In genomic region chr17:7250655-7251329, GRCh38 we compare ENCODE assay signal across 8 cellular contexts. TPM values are rescaled to one million over a fixed set of nuclear protein-coding genes. Genes with fewer than 3 reads are reported as not detected.
A peak's percentile ranks its signal among the peaks of the same experiment; 100 is the strongest.
DNase-seq lines count a peak whose midpoint lies in the region; ATAC-seq and TF ChIP-seq lines count a peak whose summit lies in the region.

No MANE protein-coding gene starts in this region.

- no peak for TF ChIP-seq EP300 in neural cell (conservative IDR thresholded peaks at IDR 0.05; ENCODE audit: poor library complexity, severe bottlenecking)

- H3K4me1 ChIP-seq in CD4-positive, CD25-positive, alpha-beta regulatory T cell (ENCODE audit: control insufficient read depth, insufficient read depth, low read length, poor library complexity, severe bottlenecking), result peaks cover 41% of the 10 kb centered on the region
- H3K4me1 ChIP-seq in effector memory CD4-positive, alpha-beta T cell (ENCODE audit: control insufficient read depth, insufficient read depth, low read length, poor library complexity, severe bottlenecking), result peaks cover 31% of the 10 kb centered on the region

- peaks cover 19% of the 10 kb centered on the region for H3K36me3 ChIP-seq in CD4-positive, CD25-positive, alpha-beta regulatory T cell (ENCODE audit: control insufficient read depth, insufficient read depth, low read length)
- peaks cover 18% of the 10 kb centered on the region for H3K36me3 ChIP-seq in effector memory CD4-positive, alpha-beta T cell (ENCODE audit: control insufficient read depth, insufficient read depth, low read length)
- no peaks in the 10 kb centered on the region for H3K36me3 ChIP-seq in neural cell (ENCODE audit: insufficient read depth, low read length)

- peaks cover 55% of the 10 kb centered on the region for H3K79me2 ChIP-seq in neural cell (replicated peaks; ENCODE audit: insufficient read depth, low read length)

- H3K36me3 Mint-ChIP-seq in CD4-positive, CD25-positive, alpha-beta regulatory T cell, result peaks cover 13% of the 10 kb centered on the region

- ATAC-seq in CD4-positive, CD25-positive, alpha-beta regulatory T cell (ENCODE audit: low read depth in 2 of 2), result no peak
- ATAC-seq in GM18873 (IDR thresholded peaks at IDR 0.05; ENCODE audit: low FRiP score, unreplicated experiment) (no peak), HG02759 (IDR thresholded peaks at IDR 0.05; ENCODE audit: unreplicated experiment) (no peak)

- peak overlapping the region; percentile 77 for H3K4me3 ChIP-seq in CD4-positive, CD25-positive, alpha-beta regulatory T cell (ENCODE audit: low read depth, low read length)
- H3K4me3 ChIP-seq in NB4 (ENCODE audit: low read depth, low read length) (peak overlapping the region; percentile 87), neural cell (ENCODE audit: low read length) (peak overlapping the region; percentile 70)
- H3K4me3 ChIP-seq in effector memory CD4-positive, alpha-beta T cell (ENCODE audit: insufficient read depth, low read depth, low read length, poor library complexity, severe bottlenecking), result peak overlapping the region; percentile 100

- H3F3A ChIP-seq in neural cell (ENCODE audit: insufficient read depth, low read length, poor library complexity, severe bottlenecking), result no peaks in the 10 kb centered on the region

- peak overlapping the region; percentile 80 for H3K4me2 ChIP-seq in neural cell (ENCODE audit: low read length)

- no peaks in the 10 kb centered on the region for H4K20me1 ChIP-seq in neural cell (ENCODE audit: insufficient read depth)

- H3K27me3 Mint-ChIP-seq in CD4-positive, CD25-positive, alpha-beta regulatory T cell, result no peaks in the 10 kb centered on the region

- no peaks in the 10 kb centered on the region for H3K9me2 ChIP-seq in neural cell (ENCODE audit: insufficient read depth, low read length)

- peak overlapping the region; percentile 89 to 97 (median 92) for H3K4me3 Mint-ChIP-seq in CD4-positive, CD25-positive, alpha-beta regulatory T cell

- no peak overlapping the region for H2AFZ ChIP-seq in neural cell (ENCODE audit: low read depth, low read length)

- H3K27ac ChIP-seq in CD4-positive, CD25-positive, alpha-beta regulatory T cell (ENCODE audit: insufficient read depth, low read length, poor library complexity, severe bottlenecking), result peak overlapping the region; percentile 100
- H3K27ac ChIP-seq in effector memory CD4-positive, alpha-beta T cell (ENCODE audit: insufficient read depth, low read length, poor library complexity, severe bottlenecking), result peak overlapping the region; percentile 96
- peak overlapping the region; percentile 97 for H3K27ac ChIP-seq in neural cell (ENCODE audit: low read length)

- no peak for TF ChIP-seq POLR2A in NB4 (IDR thresholded peaks at IDR 0.05; ENCODE audit: extremely low read depth, insufficient read length)

- H3K9me3 ChIP-seq in CD4-positive, CD25-positive, alpha-beta regulatory T cell (ENCODE audit: control insufficient read depth in 2 of 2, low read length in 2 of 2), result no peaks in the 10 kb centered on the region
- no peaks in the 10 kb centered on the region for H3K9me3 ChIP-seq in effector memory CD4-positive, alpha-beta T cell (ENCODE audit: control insufficient read depth, low read length)
- no peaks in the 10 kb centered on the region for H3K9me3 ChIP-seq in neural cell (ENCODE audit: low read length)

- TF ChIP-seq CTCF in NB4 (IDR thresholded peaks at IDR 0.05; ENCODE audit: low read depth, low read length) (no peak), neural cell (IDR thresholded peaks at IDR 0.05; ENCODE audit: poor library complexity, severe bottlenecking) (no peak)

- peak overlapping the region; percentile 88 for H3K9ac ChIP-seq in neural cell (ENCODE audit: low read length)

- H3K27ac Mint-ChIP-seq in CD4-positive, CD25-positive, alpha-beta regulatory T cell, result peak overlapping the region; percentile 90 to 96 (median 91)

- H3K27me3 ChIP-seq in CD4-positive, CD25-positive, alpha-beta regulatory T cell (ENCODE audit: control insufficient read depth, insufficient read depth, low read length), result no peaks in the 10 kb centered on the region
- no peaks in the 10 kb centered on the region for H3K27me3 ChIP-seq in effector memory CD4-positive, alpha-beta T cell (replicated peaks; ENCODE audit: control insufficient read depth, insufficient read depth, low read length, poor library complexity, severe bottlenecking)
- H3K27me3 ChIP-seq in neural cell (ENCODE audit: insufficient read depth, low read depth, low read length), result no peaks in the 10 kb centered on the region

- H3K9me3 Mint-ChIP-seq in CD4-positive, CD25-positive, alpha-beta regulatory T cell, result no peaks in the 10 kb centered on the region

- no peak for DNase-seq in CD4-positive, CD25-positive, alpha-beta regulatory T cell
- DNase-seq in NB4 (ENCODE audit: low read depth) (peak; percentile 26), middle frontal gyrus (ENCODE audit: extremely low spot score, low spot score) (no peak), T1000 (lab: John Stamatoyannopoulos, UW) (no peak)
- DNase-seq in effector memory CD4-positive, alpha-beta T cell, result no peak

- H3K4me1 Mint-ChIP-seq in CD4-positive, CD25-positive, alpha-beta regulatory T cell, result peaks cover 11 to 54% (median 38%) of the 10 kb centered on the region in 4 donors

- TF ChIP-seq RAD21 in neural cell (conservative IDR thresholded peaks at IDR 0.05), result no peak

TF ChIP-seq in neural cell, 6 proteins besides CTCF, POLR2A, EP300 and RAD21:
- TF ChIP-seq TAF1 (IDR thresholded peaks at IDR 0.05; ENCODE audit: low read depth) (peak; percentile 52), POLR2AphosphoS5 (IDR thresholded peaks at IDR 0.05) (no peak), MXI1 (conservative IDR thresholded peaks at IDR 0.05; ENCODE audit: poor library complexity, severe bottlenecking) (peak; percentile 8), SMC3 (conservative IDR thresholded peaks at IDR 0.05; ENCODE audit: poor library complexity) (no peak), EZH2 (IDR thresholded peaks at IDR 0.05; ENCODE audit: borderline replicate concordance, insufficient read depth, low read length, poor library complexity, severe bottlenecking) (no peak), REST (IDR thresholded peaks at IDR 0.05; ENCODE audit: borderline replicate concordance) (no peak)

RNA-seq across cellular contexts. Expression of gene CTDNEP1, which starts 0.7 kb away (rescaled TPM):
- 114 TPM for total RNA-seq in CD4-positive, CD25-positive, alpha-beta regulatory T cell
- polyA plus RNA-seq in CD4-positive, CD25-positive, alpha-beta regulatory T cell, result 10 to 100 TPM; 33.0 to 40.7 (median 38.8) TPM
- polyA plus RNA-seq in neural cell, result 37.3 and 39.4 TPM in 2 replicates
- 30.9 and 44.2 TPM in 2 replicates for polyA minus RNA-seq in neural cell

RNA-seq across cellular contexts. Expression of gene ELP5, which starts 1.2 kb away (rescaled TPM):
- 31.6 TPM for total RNA-seq in CD4-positive, CD25-positive, alpha-beta regulatory T cell
- 10 to 100 TPM; 54.5 to 74.0 (median 59.0) TPM for polyA plus RNA-seq in CD4-positive, CD25-positive, alpha-beta regulatory T cell
- 82.7 and 99.5 TPM in 2 replicates for polyA plus RNA-seq in neural cell
- polyA minus RNA-seq in neural cell, result 39.4 and 40.3 TPM in 2 replicates

RNA-seq across cellular contexts. Expression of gene GABARAP, which starts 8.5 kb away (rescaled TPM):
- total RNA-seq in CD4-positive, CD25-positive, alpha-beta regulatory T cell, result 227 TPM
- 1,000 to 10,000 TPM in 2 of 4 donors, 100 to 1,000 TPM in 2; 939 to 1,205 (median 986) TPM for polyA plus RNA-seq in CD4-positive, CD25-positive, alpha-beta regulatory T cell
- 384 and 512 TPM in 2 replicates for polyA plus RNA-seq in neural cell
- 280 and 287 TPM in 2 replicates for polyA minus RNA-seq in neural cell

RNA-seq across cellular contexts. Expression of gene CLDN7, which starts 11.5 kb away (rescaled TPM):
- total RNA-seq in CD4-positive, CD25-positive, alpha-beta regulatory T cell, result not detected
- 1 to 10 TPM in 2 of 4 donors, under 1 TPM in 2; 0.55 to 2.0 (median 1.3) TPM for polyA plus RNA-seq in CD4-positive, CD25-positive, alpha-beta regulatory T cell
- 0.27 TPM in 1 of 2 replicates, not detected in the other for polyA plus RNA-seq in neural cell
- not detected in 2 replicates for polyA minus RNA-seq in neural cell

RNA-seq across cellular contexts. Expression of gene PHF23, which starts 11.5 kb away (rescaled TPM):
- 16.0 TPM for total RNA-seq in CD4-positive, CD25-positive, alpha-beta regulatory T cell
- polyA plus RNA-seq in CD4-positive, CD25-positive, alpha-beta regulatory T cell, result 10 to 100 TPM; 17.0 to 24.8 (median 21.2) TPM
- 55.7 and 60.3 TPM in 2 replicates for polyA plus RNA-seq in neural cell
- polyA minus RNA-seq in neural cell, result 53.1 and 54.8 TPM in 2 replicates
